22 cellular contexts compared by ENCODE assay signal in the genomic region with DNA sequence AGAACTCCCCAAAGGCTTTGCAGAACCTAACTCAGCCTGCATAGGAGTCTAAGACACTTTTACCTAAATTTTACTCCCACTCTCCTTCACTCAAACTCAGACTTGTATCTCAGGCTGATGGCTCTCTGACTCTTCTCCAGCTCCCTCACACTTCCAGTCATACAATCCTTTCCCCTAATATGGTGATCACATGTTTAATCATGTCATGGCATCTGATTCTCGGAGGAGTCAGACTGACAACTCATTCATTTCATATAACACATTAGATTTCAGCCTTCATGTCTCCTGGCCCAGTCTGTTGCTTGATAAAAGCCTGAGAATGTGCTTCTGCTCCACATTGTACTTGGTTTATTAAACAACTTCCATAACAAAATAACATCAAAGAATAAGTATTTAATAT.
"Had no signal": no experiment of that assay in that cellular context is flagged by ENCODE, and none has a peak within 500 bp of the region (broad histone marks: within the 10 kb centered on the region; RNA-seq: fewer than 3 reads in every experiment).

No MANE protein-coding gene starts in this region.

- H3K27me3 ChIP-seq: esophagus muscularis mucosa, gastrocnemius medialis, left lung, sigmoid colon, stomach, thyroid gland, vagina had no signal

- H3K36me3 Mint-ChIP-seq: naive thymus-derived CD8-positive, alpha-beta T cell; stimulated activated effector memory CD8-positive, alpha-beta T cell treated with anti-CD3 and anti-CD28 coated beads, Interleukin-12 subunit alpha, Interleukin-12 subunit beta, amount 100 ng/mL, for 72 hours had no signal

- H3K27me3 Mint-ChIP-seq: effector memory CD8-positive, alpha-beta T cell; naive thymus-derived CD8-positive, alpha-beta T cell had no signal

- H3K27ac ChIP-seq: esophagus muscularis mucosa, gastrocnemius medialis, left lung, prostate gland, sigmoid colon, stomach, thyroid gland, vagina had no signal

- H3K27ac Mint-ChIP-seq: effector memory CD8-positive, alpha-beta T cell; naive thymus-derived CD8-positive, alpha-beta T cell; nephron progenitor cell; stimulated activated effector memory CD8-positive, alpha-beta T cell treated with anti-CD3 and anti-CD28 coated beads, Interleukin-12 subunit alpha, Interleukin-12 subunit beta, amount 100 ng/mL, for 72 hours had no signal

- H3K4me3 Mint-ChIP-seq: effector memory CD8-positive, alpha-beta T cell; naive thymus-derived CD8-positive, alpha-beta T cell; nephron progenitor cell; stimulated activated effector memory CD8-positive, alpha-beta T cell treated with anti-CD3 and anti-CD28 coated beads, Interleukin-12 subunit alpha, Interleukin-12 subunit beta, amount 100 ng/mL, for 72 hours had no signal

- H3K4me1 ChIP-seq: esophagus muscularis mucosa, gastrocnemius medialis, left lung, prostate gland, sigmoid colon, stomach, thyroid gland, vagina had no signal

- H3K36me3 ChIP-seq: esophagus muscularis mucosa, gastrocnemius medialis, left lung, prostate gland, sigmoid colon, stomach, thyroid gland, vagina had no signal

- H3K9me3 ChIP-seq: gastrocnemius medialis, left lung, prostate gland, sigmoid colon, thyroid gland, vagina had no signal

- DNase-seq: cortex of kidney; effector memory CD8-positive, alpha-beta T cell; gastrocnemius medialis; head of caudate nucleus; left cardiac atrium; left lung; naive thymus-derived CD8-positive, alpha-beta T cell; nephron progenitor cell; nucleus accumbens; right cardiac atrium; sigmoid colon; stimulated activated CD4-positive, alpha-beta T cell treated with anti-CD3 and anti-CD28 coated beads, Interleukin-2, amount 100 ng/mL, for 24 hours; stimulated activated CD4-positive, alpha-beta T cell treated with anti-CD3 and anti-CD28 coated beads, Interleukin-4, amount 100 ng/mL, for 24 hours; stimulated activated naive CD4-positive, alpha-beta T cell treated with Interleukin-2 at 50 U/mL for 16 hours; stomach; thyroid gland; trophoblast cell had no signal

- FAIRE-seq: endometrium had no signal

- H3K4me1 Mint-ChIP-seq: naive thymus-derived CD8-positive, alpha-beta T cell; nephron progenitor cell; stimulated activated effector memory CD8-positive, alpha-beta T cell treated with anti-CD3 and anti-CD28 coated beads, Interleukin-12 subunit alpha, Interleukin-12 subunit beta, amount 100 ng/mL, for 72 hours had no signal

- ATAC-seq: effector memory CD8-positive, alpha-beta T cell; gastrocnemius medialis; left lung; naive thymus-derived CD8-positive, alpha-beta T cell; right cardiac atrium; stimulated activated effector memory CD8-positive, alpha-beta T cell treated with anti-CD3 and anti-CD28 coated beads, Interleukin-12 subunit alpha, Interleukin-12 subunit beta, amount 100 ng/mL, for 72 hours had no signal

- H3K4me3 ChIP-seq: esophagus muscularis mucosa, gastrocnemius medialis, left lung, prostate gland, sigmoid colon, stomach, thyroid gland, vagina had no signal
